ENCODE assay signal across 1 cellular context in genomic region chr19:9584073-9584833, GRCh38.
TF ChIP-seq lines count a peak whose summit lies in the region.

TSS of gene ZNF121 (minus strand) at chr19:9584504. CDS start at chr19:9568097, 16,407 bp downstream.

TF ChIP-seq in K562, 482 proteins besides CTCF, POLR2A, EP300 and RAD21 (continued from another document and continues in another):
- TF ChIP-seq ZNF311 (CRISPR knock-in tag; IDR thresholded peaks at IDR 0.05) (no peak), ZNF263 (CRISPR knock-in tag; IDR thresholded peaks at IDR 0.05; ENCODE audit: borderline replicate concordance) (peak; percentile 54; the same call in 1 of the 2 replicates), SMARCC2 (IDR thresholded peaks at IDR 0.05; ENCODE audit: low read depth) (no peak), ZBTB43 (CRISPR knock-in tag; IDR thresholded peaks at IDR 0.05) (0 out of 2 replicates have a peak, but pooled peaks have one; percentile 44), ZNF41 (CRISPR knock-in tag; conservative IDR thresholded peaks at IDR 0.05) (no peak), ZBTB1 (CRISPR knock-in tag; IDR thresholded peaks at IDR 0.05; ENCODE audit: borderline replicate concordance, low read depth) (no peak), KAT8 (IDR thresholded peaks at IDR 0.05; ENCODE audit: low read depth) (no peak), ZSCAN32 (CRISPR knock-in tag; IDR thresholded peaks at IDR 0.05) (no peak), ZNF140 (CRISPR knock-in tag; IDR thresholded peaks at IDR 0.05) (no peak), BCOR (IDR thresholded peaks at IDR 0.05) (no peak), WHSC1 (IDR thresholded peaks at IDR 0.05; ENCODE audit: low read length) (no peak), ZNF639 (CRISPR knock-in tag; conservative IDR thresholded peaks at IDR 0.05 in 1 of 2, IDR thresholded peaks at IDR 0.05 in 1 of 2) (peak in 1 of 2 experiments; percentile 75; a peak in 2 of 4 replicates), ZBTB17 (CRISPR knock-in tag; IDR thresholded peaks at IDR 0.05) (0 out of 2 replicates have a peak, but pooled peaks have one; percentile 59), EHMT2 (IDR thresholded peaks at IDR 0.05) (no peak), ZNF197 (CRISPR knock-in tag; IDR thresholded peaks at IDR 0.05; ENCODE audit: low read depth) (no peak), SIN3B (IDR thresholded peaks at IDR 0.05; ENCODE audit: low read depth) (peak; percentile 43; the same call in 1 of the 2 replicates), ZNF407 (IDR thresholded peaks at IDR 0.05; ENCODE audit: low read depth) (no peak), POLR2H (tag; IDR thresholded peaks at IDR 0.05; ENCODE audit: low read depth) (0 out of 2 replicates have a peak, but pooled peaks have one; percentile 66), CHAMP1 (IDR thresholded peaks at IDR 0.05) (no peak), CHD1 (IDR thresholded peaks at IDR 0.05; ENCODE audit: low read length) (no peak), ZNF23 (CRISPR knock-in tag; IDR thresholded peaks at IDR 0.05) (no peak), KDM5B (IDR thresholded peaks at IDR 0.05; ENCODE audit: insufficient replicate concordance, low read depth, low read length) (peak; percentile 94), SMAD4 (CRISPR knock-in tag; conservative IDR thresholded peaks at IDR 0.05) (peak; percentile 25; the same call in 1 of the 2 replicates), PYGO2 (tag; IDR thresholded peaks at IDR 0.05) (no peak), U2AF1 (optimal IDR thresholded peaks at IDR 0.05; ENCODE audit: low read depth, low read length) (no peak), AFF1 (IDR thresholded peaks at IDR 0.05; ENCODE audit: low read depth in 1 of 2, partially characterized antibody in 2 of 2) (no peak), TAF7 (tag; IDR thresholded peaks at IDR 0.05) (peak; percentile 78), KLF16 (IDR thresholded peaks at IDR 0.05) (no peak), PML (IDR thresholded peaks at IDR 0.05; ENCODE audit: low read length) (peak; percentile 64), HLTF (IDR thresholded peaks at IDR 0.05) (peak; percentile 57; the same call in 1 of the 2 replicates), ZNF696 (CRISPR knock-in tag; conservative IDR thresholded peaks at IDR 0.05) (no peak), NCOA6 (IDR thresholded peaks at IDR 0.05) (no peak), ZNF239 (CRISPR knock-in tag; IDR thresholded peaks at IDR 0.05) (no peak), EGR1 (conservative IDR thresholded peaks at IDR 0.05) (no peak), E4F1 (CRISPR knock-in tag; IDR thresholded peaks at IDR 0.05; ENCODE audit: borderline replicate concordance) (no peak), SMARCA5 (IDR thresholded peaks at IDR 0.05) (no peak), CREBBP (IDR thresholded peaks at IDR 0.05; ENCODE audit: low read depth, low read length) (no peak), HMGN3 (IDR thresholded peaks at IDR 0.05; ENCODE audit: borderline replicate concordance, extremely low read depth, insufficient read length, low read depth, low read length) (no peak)
